ENCODE assay signal across 33 cellular contexts in genomic region chr2:86218124-86218523, GRCh38. TPM values are rescaled to one million over a fixed set of nuclear protein-coding genes. Genes with fewer than 3 reads are reported as not detected.
DNase-seq lines count a peak whose midpoint lies in the region; ATAC-seq and TF ChIP-seq lines count a peak whose summit lies in the region.
"Had no signal": no experiment of that assay in that cellular context is flagged by ENCODE, and none has a peak within 500 bp of the region (broad histone marks: within the 10 kb centered on the region; RNA-seq: fewer than 3 reads in every experiment).

No MANE protein-coding gene starts in this region.

- peaks cover 25% of the 10 kb centered on the region for H3K4me1 ChIP-seq in A673 (ENCODE audit: insufficient read depth, low read length, poor library complexity, severe bottlenecking)
- H3K4me1 ChIP-seq in BLaER1 = peaks cover 32% of the 10 kb centered on the region
- peaks cover 4% of the 10 kb centered on the region for H3K4me1 ChIP-seq in neural progenitor cell

- H3K36me3 ChIP-seq in A673 (ENCODE audit: insufficient read depth, low read length, poor library complexity, severe bottlenecking) = peaks cover 7% of the 10 kb centered on the region
- H3K36me3 ChIP-seq in BLaER1 = peaks cover 14% of the 10 kb centered on the region
- H3K36me3 ChIP-seq in neural progenitor cell = peaks cover 4% of the 10 kb centered on the region
- H3K36me3 ChIP-seq: pancreas had no signal

- H3K4me3 ChIP-seq in A673 (ENCODE audit: low read depth, low read length, poor library complexity, severe bottlenecking) (no peak overlapping the region), BLaER1 (no peak overlapping the region), neural progenitor cell (no peak overlapping the region)
- H3K4me3 ChIP-seq: lung, pancreas, stomach, tibial artery had no signal

- H2AFZ ChIP-seq in neural progenitor cell (replicated peaks) = no peak overlapping the region

- H3K4me2 ChIP-seq in BLaER1 = peak overlapping the region; percentile 27
- H3K4me2 ChIP-seq in neural progenitor cell = no peak overlapping the region

- TF ChIP-seq CTCF in A673 (conservative IDR thresholded peaks at IDR 0.05; ENCODE audit: low read depth, low read length) = no peak
- TF ChIP-seq CTCF in neural progenitor cell (IDR thresholded peaks at IDR 0.05) = no peak

- no peaks in the 10 kb centered on the region for H3K9me3 Mint-ChIP-seq in activated T-helper 17 cell treated with anti-CD3 and anti-CD28 coated beads, Interleukin-2, amount 50 U/mL, for 72 hours
- H3K9me3 Mint-ChIP-seq in neural progenitor cell = no peaks in the 10 kb centered on the region
- H3K9me3 Mint-ChIP-seq: activated B cell treated with CpG ODN at 0.5 μM for 24 hours; activated naive CD8-positive, alpha-beta T cell treated with anti-CD3 and anti-CD28 coated beads, Interleukin-2, amount 50 U/mL, for 24 hours; effector memory CD8-positive, alpha-beta T cell; immature natural killer cell; nephron progenitor cell; T-cell had no signal

- no TSS peak for BruUV-seq in A673 (replicated peaks; lab: Mats Ljungman, UMichigan)

- no peak for DNase-seq in A673 (ENCODE audit: low spot score)
- DNase-seq in neural progenitor cell (ENCODE audit: low spot score) = no peak
- no peak for DNase-seq in KG1 (lab: John Stamatoyannopoulos, UW)
- DNase-seq: activated B cell treated with CpG ODN at 0.5 μM for 24 hours; activated CD4-positive, alpha-beta T cell treated with anti-CD3 and anti-CD28 coated beads, Interleukin-2, amount 50 U/mL, for 4 hours; activated naive CD8-positive, alpha-beta T cell treated with anti-CD3 and anti-CD28 coated beads, Interleukin-2, amount 50 U/mL, for 24 hours; activated T-cell treated with anti-CD3 and anti-CD28 coated beads for 4 hours; Caco-2; central memory CD4-positive, alpha-beta T cell; DMS53; effector memory CD8-positive, alpha-beta T cell; erythroblast; GOT3; immature natural killer cell; left cardiac atrium; NCI-H1092 treated with DMSO at 0.1 percent for 48 hours; NCI-H187 treated with DMSO at 0.1 percent for 48 hours; NCI-H2171 treated with DMSO at 0.1 percent for 48 hours; NCI-H524; nephron progenitor cell; NK-92 treated with Interleukin-12 subunit alpha and Interleukin-12 subunit beta, amount 100 ng/mL, for 24 hours; pancreas; PC-3; stimulated activated CD4-positive, alpha-beta T cell treated with anti-CD3 and anti-CD28 coated beads, Interleukin-2, amount 100 ng/mL, for 24 hours; stomach; T-cell; tibial artery had no signal

- no peaks in the 10 kb centered on the region for H3F3A ChIP-seq in neural progenitor cell (ENCODE audit: low read depth)

- peak overlapping the region; percentile 75 for H3K27ac Mint-ChIP-seq in activated T-helper 17 cell treated with anti-CD3 and anti-CD28 coated beads, Interleukin-2, amount 50 U/mL, for 72 hours
- peak overlapping the region; percentile 42 for H3K27ac Mint-ChIP-seq in neural progenitor cell
- H3K27ac Mint-ChIP-seq: activated B cell treated with CpG ODN at 0.5 μM for 24 hours; activated naive CD8-positive, alpha-beta T cell treated with anti-CD3 and anti-CD28 coated beads, Interleukin-2, amount 50 U/mL, for 24 hours; effector memory CD8-positive, alpha-beta T cell; immature natural killer cell; nephron progenitor cell; T-cell had no signal

- H3K9ac ChIP-seq in BLaER1 (no peak overlapping the region), neural progenitor cell (no peak overlapping the region)

- H3K27me3 ChIP-seq in A673 (replicated peaks; ENCODE audit: insufficient read depth, low read depth, low read length, poor library complexity) = no peaks in the 10 kb centered on the region
- H3K27me3 ChIP-seq in BLaER1 = no peaks in the 10 kb centered on the region
- H3K27me3 ChIP-seq in neural progenitor cell = peaks cover 5% of the 10 kb centered on the region
- H3K27me3 ChIP-seq: pancreas, stomach, tibial artery had no signal

- peak overlapping the region; percentile 28 for H3K4me3 Mint-ChIP-seq in activated T-helper 17 cell treated with anti-CD3 and anti-CD28 coated beads, Interleukin-2, amount 50 U/mL, for 72 hours
- H3K4me3 Mint-ChIP-seq in neural progenitor cell = no peak overlapping the region
- H3K4me3 Mint-ChIP-seq: activated B cell treated with CpG ODN at 0.5 μM for 24 hours; activated naive CD8-positive, alpha-beta T cell treated with anti-CD3 and anti-CD28 coated beads, Interleukin-2, amount 50 U/mL, for 24 hours; effector memory CD8-positive, alpha-beta T cell; immature natural killer cell; nephron progenitor cell; T-cell had no signal

- H3K9me3 ChIP-seq in A673 (ENCODE audit: low read depth, low read length, poor library complexity, severe bottlenecking) (no peaks in the 10 kb centered on the region), BLaER1 (no peaks in the 10 kb centered on the region), neural progenitor cell (ENCODE audit: low read depth) (no peaks in the 10 kb centered on the region)
- H3K9me3 ChIP-seq: Caco-2, pancreas, stomach, tibial artery had no signal

- H3K36me3 Mint-ChIP-seq in activated T-helper 17 cell treated with anti-CD3 and anti-CD28 coated beads, Interleukin-2, amount 50 U/mL, for 72 hours (ENCODE audit: low read depth) = peaks cover 21% of the 10 kb centered on the region
- H3K36me3 Mint-ChIP-seq in neural progenitor cell = no peaks in the 10 kb centered on the region

- CTCF ChIA-PET in A673 (lab: Charles Lee) = no interaction called here

- intact Hi-C loops in A673 (cut with micrococcal nuclease; ENCODE audit: unreplicated experiment) = no loop called here

- H4K20me1 ChIP-seq in BLaER1 = no peaks in the 10 kb centered on the region
- H4K20me1 ChIP-seq in neural progenitor cell (ENCODE audit: low read depth) = no peaks in the 10 kb centered on the region

- H3K79me2 ChIP-seq in neural progenitor cell (ENCODE audit: low read depth) = no peaks in the 10 kb centered on the region

- peaks cover 5% of the 10 kb centered on the region for H3K4me1 Mint-ChIP-seq in activated T-helper 17 cell treated with anti-CD3 and anti-CD28 coated beads, Interleukin-2, amount 50 U/mL, for 72 hours
- H3K4me1 Mint-ChIP-seq in neural progenitor cell = peaks cover 17% of the 10 kb centered on the region

- peak; percentile 76 for ATAC-seq in activated T-helper 17 cell treated with anti-CD3 and anti-CD28 coated beads, Interleukin-2, amount 50 U/mL, for 72 hours (replicated peaks)
- ATAC-seq in GM21528 (IDR thresholded peaks at IDR 0.05; ENCODE audit: low FRiP score, unreplicated experiment) = no peak
- no peak for ATAC-seq in GM21717 (IDR thresholded peaks at IDR 0.05; ENCODE audit: unreplicated experiment)
- ATAC-seq: activated naive CD8-positive, alpha-beta T cell treated with anti-CD3 and anti-CD28 coated beads, Interleukin-2, amount 50 U/mL, for 24 hours; effector memory CD8-positive, alpha-beta T cell; left cardiac atrium; pancreas; PC-3; T-cell had no signal

- POLR2A ChIA-PET in A673 (lab: Charles Lee; ENCODE audit: low non-redundant PET) = no interaction called here

- H3K27me3 Mint-ChIP-seq in activated T-helper 17 cell treated with anti-CD3 and anti-CD28 coated beads, Interleukin-2, amount 50 U/mL, for 72 hours = no peaks in the 10 kb centered on the region
- peaks cover 4% of the 10 kb centered on the region for H3K27me3 Mint-ChIP-seq in neural progenitor cell (ENCODE audit: insufficient read depth, low read depth)
- H3K27me3 Mint-ChIP-seq: activated B cell treated with CpG ODN at 0.5 μM for 24 hours; activated naive CD8-positive, alpha-beta T cell treated with anti-CD3 and anti-CD28 coated beads, Interleukin-2, amount 50 U/mL, for 24 hours; effector memory CD8-positive, alpha-beta T cell; T-cell had no signal

- H3K27ac ChIP-seq in A673 (ENCODE audit: low read depth, low read length, poor library complexity, severe bottlenecking) = peak overlapping the region; percentile 55
- no peak overlapping the region for H3K27ac ChIP-seq in BLaER1
- no peak overlapping the region for H3K27ac ChIP-seq in neural progenitor cell
- H3K27ac ChIP-seq: C4-2B, pancreas, stomach, tibial artery had no signal

RNA-seq across cellular contexts. Expression of gene MRPL35, which starts 18.9 kb away (rescaled TPM):
- total RNA-seq in A673 (2021) (81.9 and 97.7 TPM in 2 replicates), neural progenitor cell (ENCODE audit: low replicate concordance) (24.8 and 38.1 TPM in 2 replicates)
- 10 to 100 TPM; 39.4 to 59.5 TPM for total RNA-seq in activated T-helper 17 cell treated with anti-CD3 and anti-CD28 coated beads, Interleukin-2, amount 50 U/mL, for 72 hours

RNA-seq across cellular contexts. Expression of gene IMMT, which starts 22.9 kb away (rescaled TPM):
- total RNA-seq in A673 (2021) (172 and 174 TPM in 2 replicates), neural progenitor cell (ENCODE audit: low replicate concordance) (71.3 and 93.3 TPM in 2 replicates)
- total RNA-seq in activated T-helper 17 cell treated with anti-CD3 and anti-CD28 coated beads, Interleukin-2, amount 50 U/mL, for 72 hours = 100 to 1,000 TPM; 138 to 163 TPM
